Comparison of ENCODE assay signal across 8 cellular contexts in the genomic region with DNA sequence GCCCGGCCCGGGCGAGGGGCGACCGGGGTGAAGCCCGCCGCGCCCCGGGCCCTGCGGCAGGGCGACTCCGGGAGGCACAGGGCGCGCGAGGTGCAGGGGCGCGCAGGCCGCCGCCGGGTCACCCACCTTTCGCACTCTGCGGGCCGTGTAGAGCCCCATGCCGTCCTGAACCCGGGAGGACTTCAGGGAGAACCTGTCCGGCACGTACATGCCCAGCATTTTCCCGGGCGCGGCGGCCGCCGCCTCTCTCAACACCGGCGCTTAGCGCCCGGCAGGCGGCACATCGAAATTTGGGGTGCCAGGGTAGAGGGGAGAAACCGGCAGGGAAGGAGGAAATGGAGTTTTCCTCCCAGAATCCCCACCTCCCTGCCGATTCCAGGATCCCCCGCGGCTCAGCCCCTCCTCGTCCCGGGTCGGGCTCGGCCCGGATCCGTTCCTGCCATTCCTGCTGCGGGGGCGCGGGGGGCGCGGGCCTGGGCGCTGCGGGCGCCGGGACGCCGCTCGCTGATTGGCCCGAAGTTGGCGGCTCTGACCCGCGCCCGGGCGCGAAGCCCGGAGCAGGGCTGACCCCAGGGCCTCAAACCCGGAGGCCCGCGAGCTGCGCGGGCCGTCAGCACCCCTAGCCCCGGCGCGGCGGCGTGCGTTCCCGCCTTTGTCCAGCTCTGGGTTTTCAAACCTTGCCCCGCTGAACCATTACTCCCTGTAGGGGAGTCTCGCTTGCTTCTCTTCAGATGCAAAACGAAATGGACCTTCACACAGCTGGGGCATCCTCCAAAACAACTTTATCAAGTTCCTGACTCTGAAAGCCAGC. TPM values are rescaled to one million over a fixed set of nuclear protein-coding genes. Genes with fewer than 3 reads are reported as not detected.
DNase-seq lines count a peak whose midpoint lies in the region; ATAC-seq, FAIRE-seq and TF ChIP-seq lines count a peak whose summit lies in the region.

Gene PRDM5 (minus strand): TSS at position 337 of the 811 bp plus-strand sequence. CDS start 118 bp downstream, at position 219.

- peak within 1 kb of the TSS; percentile 93 to 99 (median 95) for H3K27ac ChIP-seq in upper lobe of left lung

- TF ChIP-seq POLR2A in GM12891 (IDR thresholded peaks at IDR 0.05; ENCODE audit: low read depth, low read length) = no peak
- TF ChIP-seq POLR2A in upper lobe of left lung (IDR thresholded peaks at IDR 0.05) = peak in 2 of 4 donors; percentile 5 to 16

- H3K27ac Mint-ChIP-seq in activated naive CD4-positive, alpha-beta T cell treated with anti-CD3 and anti-CD28 coated beads, Interleukin-2, amount 50 U/mL, for 72 hours = peak within 1 kb of the TSS; percentile 44 to 81
- peak within 1 kb of the TSS; percentile 99 for H3K27ac Mint-ChIP-seq in nephron progenitor cell

- H3K9me3 ChIP-seq in upper lobe of left lung = no peaks in the 10 kb centered on the region

- DNase-seq in GM12891 (ENCODE audit: insufficient read length, low spot score) = peak; percentile 18
- peak; percentile 22 to 57 for DNase-seq in NOMO-1 (lab: John Stamatoyannopoulos, UW; ENCODE audit: unreplicated experiment in 2 of 2)
- peak in 1 of 2 donors; percentile 23 for DNase-seq in activated naive CD4-positive, alpha-beta T cell treated with anti-CD3 and anti-CD28 coated beads, Interleukin-2, amount 50 U/mL, for 72 hours (ENCODE audit: low spot score in 2 of 2)
- peak; percentile 4 for DNase-seq in germinal center (ENCODE audit: low spot score)
- DNase-seq in nephron progenitor cell = peak; percentile 72
- DNase-seq in upper lobe of left lung = peak; percentile 53 to 94

- no peak for TF ChIP-seq EP300 in upper lobe of left lung (IDR thresholded peaks at IDR 0.05)

- ATAC-seq in activated naive CD4-positive, alpha-beta T cell treated with anti-CD3 and anti-CD28 coated beads, Interleukin-2, amount 50 U/mL, for 72 hours = peak; percentile 51 to 65
- ATAC-seq in upper lobe of left lung (ENCODE audit: low FRiP score in 2 of 2) (peak; percentile 83 to 88), HG03159 (IDR thresholded peaks at IDR 0.05; ENCODE audit: unreplicated experiment) (no peak), GM18868 (IDR thresholded peaks at IDR 0.05; ENCODE audit: unreplicated experiment) (no peak)

- FAIRE-seq in GM12891 (lab: Jason Lieb, UNC) = no peak

- TF ChIP-seq CTCF in nephron progenitor cell (IDR thresholded peaks at IDR 0.05) (no peak), upper lobe of left lung (IDR thresholded peaks at IDR 0.05) (peak in 4 of 6 experiments; percentile 11 to 50 (median 30))

- H3K27me3 ChIP-seq in upper lobe of left lung = peaks cover 0 to 10% (median 0%) of the 10 kb centered on the region in 4 donors

- no peaks in the 10 kb centered on the region for H3K9me3 Mint-ChIP-seq in activated naive CD4-positive, alpha-beta T cell treated with anti-CD3 and anti-CD28 coated beads, Interleukin-2, amount 50 U/mL, for 72 hours
- H3K9me3 Mint-ChIP-seq in nephron progenitor cell = peaks cover 8% of the 10 kb centered on the region

- peaks cover 49% of the 10 kb centered on the region for H3K4me1 Mint-ChIP-seq in nephron progenitor cell

- peaks cover 14 to 31% (median 19%) of the 10 kb centered on the region in 4 donors for H3K4me1 ChIP-seq in upper lobe of left lung

- WGBS in upper lobe of left lung, 2 donors = 1 to 2% methylated on average over 25 to 47 of the region's 85 CpGs

- H3K4me3 ChIP-seq in upper lobe of left lung = peak within 1 kb of the TSS; percentile 74 to 86 (median 74)

- H3K4me3 Mint-ChIP-seq in nephron progenitor cell = peak within 1 kb of the TSS; percentile 87

- H3K27me3 Mint-ChIP-seq in nephron progenitor cell (ENCODE audit: low read depth, poor library complexity) = peaks cover 3% of the 10 kb centered on the region

- no peaks in the 10 kb centered on the region for H3K36me3 ChIP-seq in upper lobe of left lung

- peaks cover 7 to 8% of the 10 kb centered on the region in 2 donors for H3K36me3 Mint-ChIP-seq in activated naive CD4-positive, alpha-beta T cell treated with anti-CD3 and anti-CD28 coated beads, Interleukin-2, amount 50 U/mL, for 72 hours
- peaks cover 5% of the 10 kb centered on the region for H3K36me3 Mint-ChIP-seq in nephron progenitor cell (ENCODE audit: low read depth)

TF ChIP-seq in GM12891, 5 proteins besides CTCF, POLR2A, EP300 and RAD21:
- no peak for TF ChIP-seq SPI1 (IDR thresholded peaks at IDR 0.05; ENCODE audit: low read depth, low read length)
- no peak for TF ChIP-seq POLR2AphosphoS5 (IDR thresholded peaks at IDR 0.05; ENCODE audit: low read depth, low read length)
- TF ChIP-seq PAX5 (IDR thresholded peaks at IDR 0.05; ENCODE audit: insufficient read depth, low read length, severe bottlenecking) = no peak
- no peak for TF ChIP-seq TAF1 (IDR thresholded peaks at IDR 0.05; ENCODE audit: low read depth, low read length)
- no peak for TF ChIP-seq POU2F2 (IDR thresholded peaks at IDR 0.05; ENCODE audit: low read depth, low read length)

RNA-seq across cellular contexts. Expression of gene PRDM5, which starts in this region (rescaled TPM):
- polyA plus RNA-seq in GM12891 (2012; ENCODE audit: low read depth, missing spikeins) = not detected
- 1 to 10 TPM in 1 of 2 donors, under 1 TPM in 1; 0.25 to 1.5 TPM for total RNA-seq in activated naive CD4-positive, alpha-beta T cell treated with anti-CD3 and anti-CD28 coated beads, Interleukin-2, amount 50 U/mL, for 72 hours
- total RNA-seq in upper lobe of left lung = 10 to 100 TPM in 5 of 6 donors, 1 to 10 TPM in 1; 8.0 to 28.3 (median 18.9) TPM

Comparison
In these comparisons a context has a peak if more than half of its experiments do, and no peak if none do; other contexts are left out.
1. ATAC-seq: peak in activated naive CD4-positive, alpha-beta T cell treated with anti-CD3 and anti-CD28 coated beads, Interleukin-2, amount 50 U/mL, for 72 hours (2 of 2) and upper lobe of left lung (2 of 2); none in HG03159 (single experiment) and GM18868 (single experiment).